Comparison of ENCODE assay signal across 8 cellular contexts in genomic region chr10:97037365-97038361, GRCh38.
DNase-seq lines count a peak whose midpoint lies in the region; ATAC-seq and TF ChIP-seq lines count a peak whose summit lies in the region.

No MANE protein-coding gene starts in this region.

- TF ChIP-seq CTCF in adrenal gland (IDR thresholded peaks at IDR 0.05) (peak; percentile 82 to 91 (median 85)), vagina (IDR thresholded peaks at IDR 0.05) (peak; percentile 78 to 89 (median 78))

- H3K4me3 ChIP-seq in HAP-1: no peak overlapping the region
- peak overlapping the region in 2 of 4 donors; percentile 15 to 49 for H3K4me3 ChIP-seq in adrenal gland
- H3K4me3 ChIP-seq in right cardiac atrium (ENCODE audit: low read length): peak overlapping the region; percentile 46
- H3K4me3 ChIP-seq in vagina: peak overlapping the region; percentile 40 to 50

- in situ Hi-C loops in HAP-1 (cut with MboI; ENCODE audit: low sequenced_read_pairs): loop anchor here (10.0 kb wide), 1 partner anchor 663 kb away; no protein-coding TSS in a partner anchor

- TF ChIP-seq POLR2A in adrenal gland (IDR thresholded peaks at IDR 0.05) (no peak), vagina (IDR thresholded peaks at IDR 0.05) (no peak)

- WGBS in adrenal gland, 4 donors: 23 to 33% (median 27%) methylated on average over 17 to 30 of the region's 30 CpGs
- WGBS in right cardiac atrium: 19% methylated on average over 30 of the region's 30 CpGs

- H3K27me3 ChIP-seq in HAP-1 (ENCODE audit: low read depth): peaks cover 5% of the 10 kb centered on the region
- no peaks in the 10 kb centered on the region for H3K27me3 ChIP-seq in adrenal gland
- H3K27me3 ChIP-seq in right cardiac atrium (ENCODE audit: control insufficient read depth, insufficient read depth): no peaks in the 10 kb centered on the region
- no peaks in the 10 kb centered on the region for H3K27me3 ChIP-seq in vagina

- peak; percentile 90 to 93 for ATAC-seq in right cardiac atrium

- no peak overlapping the region for H3K27ac ChIP-seq in adrenal gland
- no peak overlapping the region for H3K27ac ChIP-seq in right cardiac atrium (ENCODE audit: low read length)
- H3K27ac ChIP-seq in vagina: peak overlapping the region; percentile 52

- DNase-seq in DMS79 (lab: John Stamatoyannopoulos, UW): peak; percentile 73
- peak; percentile 71 to 91 for DNase-seq in HAP-1 (ENCODE audit: low spot score in 2 of 2)
- DNase-seq in NCI-H1105 treated with DMSO at 0.1 percent for 48 hours (lab: John Stamatoyannopoulos, UW): peak; percentile 61
- DNase-seq in SW 1271 (lab: John Stamatoyannopoulos, UW): peak; percentile 29 to 73
- peak; percentile 80 to 93 (median 85) for DNase-seq in adrenal gland
- DNase-seq in right cardiac atrium: peak; percentile 76 to 89 (median 87)
- DNase-seq in renal cortical epithelial cell (ENCODE audit: low read depth): peak; percentile 64
- no peak for DNase-seq in vagina (ENCODE audit: extremely low spot score in 2 of 2)

- intact Hi-C loops in adrenal gland (cut with DNase I): loop anchor here in 1 of 2 donors (10.0 kb wide), 1 partner anchor 213 kb away; no protein-coding TSS in a partner anchor
- intact Hi-C loops in right cardiac atrium (cut with DNase I): no loop called here
- intact Hi-C loops in vagina (cut with DNase I): no loop called here

- H3K4me1 ChIP-seq in HAP-1: peaks cover 2% of the 10 kb centered on the region; the same call in 1 of the 2 replicates
- H3K4me1 ChIP-seq in adrenal gland (replicated peaks in 1 of 2): peaks cover 0 to 8% of the 10 kb centered on the region in 2 donors
- H3K4me1 ChIP-seq in right cardiac atrium (ENCODE audit: control insufficient read depth, insufficient read depth, low read length): peaks cover 4% of the 10 kb centered on the region
- peaks cover 12% of the 10 kb centered on the region for H3K4me1 ChIP-seq in vagina

- H3K9me3 ChIP-seq in HAP-1: no peaks in the 10 kb centered on the region
- no peaks in the 10 kb centered on the region for H3K9me3 ChIP-seq in adrenal gland (replicated peaks in 1 of 3)
- no peaks in the 10 kb centered on the region for H3K9me3 ChIP-seq in right cardiac atrium (ENCODE audit: control insufficient read depth, low read length)
- no peaks in the 10 kb centered on the region for H3K9me3 ChIP-seq in vagina

- H3K36me3 ChIP-seq in HAP-1 (replicated peaks): no peaks in the 10 kb centered on the region
- H3K36me3 ChIP-seq in adrenal gland (replicated peaks in 1 of 2): no peaks in the 10 kb centered on the region
- no peaks in the 10 kb centered on the region for H3K36me3 ChIP-seq in vagina

Comparison
In these comparisons a context has a peak if more than half of its experiments do, and no peak if none do; other contexts are left out.
1. DNase-seq: peak in DMS79 (single experiment), HAP-1 (2 of 2), NCI-H1105 treated with DMSO at 0.1 percent for 48 hours (single experiment), SW 1271 (2 of 2), adrenal gland (7 of 7), right cardiac atrium (3 of 3) and renal cortical epithelial cell (single experiment); none in vagina (0 of 2).